ENCODE assay signal across 19 cellular contexts in the genomic region with DNA sequence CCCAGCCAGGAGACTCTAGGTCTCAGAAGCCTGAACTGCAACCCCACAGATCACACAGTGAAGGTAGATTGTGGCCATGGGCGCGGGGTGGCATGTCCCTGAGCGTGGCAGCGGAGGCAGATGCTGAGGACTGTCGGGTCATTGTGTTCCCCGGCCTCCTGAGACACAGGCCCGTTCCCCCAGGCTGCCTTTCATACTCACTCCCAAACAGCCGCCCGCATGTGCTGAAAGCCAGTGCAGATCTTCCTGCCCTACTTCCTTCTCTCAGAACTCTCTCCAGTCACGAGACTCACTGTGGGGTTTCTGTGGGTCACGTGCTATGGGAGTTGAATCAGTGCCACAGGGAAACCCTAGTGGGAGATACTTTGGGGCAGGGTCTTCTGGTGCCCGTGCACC. TPM values are rescaled to one million over a fixed set of nuclear protein-coding genes. Genes with fewer than 3 reads are reported as not detected.
"Had no signal": no experiment of that assay in that cellular context is flagged by ENCODE, and none has a peak within 500 bp of the region (broad histone marks: within the 10 kb centered on the region; RNA-seq: fewer than 3 reads in every experiment).

No MANE protein-coding gene starts in this region.

- H3K4me1 Mint-ChIP-seq: activated naive CD4-positive, alpha-beta T cell treated with anti-CD3 and anti-CD28 coated beads, Interleukin-2, amount 50 U/mL, for 24 hours; T-helper 17 cell had no signal

- H3K4me1 ChIP-seq: adrenal gland, upper lobe of left lung had no signal

- H3K4me3 ChIP-seq: adrenal gland, esophagus muscularis mucosa, right atrium auricular region, smooth muscle cell, upper lobe of left lung had no signal

- DNase-seq: activated CD4-positive, alpha-beta T cell treated with anti-CD3 and anti-CD28 coated beads, Interleukin-2, amount 50 U/mL, for 4 hours; activated T-cell treated with anti-CD3 and anti-CD28 coated beads for 4 hours; hippocampal formation; nucleus accumbens; stimulated activated CD4-positive, alpha-beta T cell treated with anti-CD3 and anti-CD28 coated beads, Interleukin-4, amount 100 ng/mL, for 4 hours; stimulated activated CD8-positive, alpha-beta memory T cell treated with anti-CD3 and anti-CD28 coated beads, Interleukin-4, amount 100 ng/mL, for 48 hours; T-helper 17 cell had no signal

- H3K27ac Mint-ChIP-seq: activated naive CD4-positive, alpha-beta T cell treated with anti-CD3 and anti-CD28 coated beads, Interleukin-2, amount 50 U/mL, for 24 hours; nephron; stimulated activated naive CD8-positive, alpha-beta T cell treated with anti-CD3 and anti-CD28 coated beads, Interleukin-15, Interleukin-2, amounts not matched to agents 100 ng/mL and 50 ng/mL, for 24 hours; T-helper 17 cell had no signal

- H3K9me3 ChIP-seq: adrenal gland, esophagus muscularis mucosa, right atrium auricular region, upper lobe of left lung had no signal

- H3K9me3 Mint-ChIP-seq: activated naive CD4-positive, alpha-beta T cell treated with anti-CD3 and anti-CD28 coated beads, Interleukin-2, amount 50 U/mL, for 24 hours; nephron; stimulated activated naive CD8-positive, alpha-beta T cell treated with anti-CD3 and anti-CD28 coated beads, Interleukin-15, Interleukin-2, amounts not matched to agents 100 ng/mL and 50 ng/mL, for 24 hours had no signal

- H3K27me3 ChIP-seq: adrenal gland, esophagus muscularis mucosa, right atrium auricular region, upper lobe of left lung had no signal

- H3K4me2 ChIP-seq: smooth muscle cell had no signal

- ATAC-seq: SK-N-SH treated with all-trans-retinoic acid at 6 μM for 48 hours, T-helper 17 cell had no signal

- H3K4me3 Mint-ChIP-seq: activated naive CD4-positive, alpha-beta T cell treated with anti-CD3 and anti-CD28 coated beads, Interleukin-2, amount 50 U/mL, for 24 hours; nephron; stimulated activated naive CD8-positive, alpha-beta T cell treated with anti-CD3 and anti-CD28 coated beads, Interleukin-15, Interleukin-2, amounts not matched to agents 100 ng/mL and 50 ng/mL, for 24 hours; T-helper 17 cell had no signal

- FAIRE-seq: colon, endometrium had no signal

RNA-seq across cellular contexts. Expression of gene ZNF467, which starts 48.0 kb away (rescaled TPM):
- total RNA-seq: kidney epithelial cell had no signal
